8 cellular contexts compared by ENCODE assay signal in the genomic region with DNA sequence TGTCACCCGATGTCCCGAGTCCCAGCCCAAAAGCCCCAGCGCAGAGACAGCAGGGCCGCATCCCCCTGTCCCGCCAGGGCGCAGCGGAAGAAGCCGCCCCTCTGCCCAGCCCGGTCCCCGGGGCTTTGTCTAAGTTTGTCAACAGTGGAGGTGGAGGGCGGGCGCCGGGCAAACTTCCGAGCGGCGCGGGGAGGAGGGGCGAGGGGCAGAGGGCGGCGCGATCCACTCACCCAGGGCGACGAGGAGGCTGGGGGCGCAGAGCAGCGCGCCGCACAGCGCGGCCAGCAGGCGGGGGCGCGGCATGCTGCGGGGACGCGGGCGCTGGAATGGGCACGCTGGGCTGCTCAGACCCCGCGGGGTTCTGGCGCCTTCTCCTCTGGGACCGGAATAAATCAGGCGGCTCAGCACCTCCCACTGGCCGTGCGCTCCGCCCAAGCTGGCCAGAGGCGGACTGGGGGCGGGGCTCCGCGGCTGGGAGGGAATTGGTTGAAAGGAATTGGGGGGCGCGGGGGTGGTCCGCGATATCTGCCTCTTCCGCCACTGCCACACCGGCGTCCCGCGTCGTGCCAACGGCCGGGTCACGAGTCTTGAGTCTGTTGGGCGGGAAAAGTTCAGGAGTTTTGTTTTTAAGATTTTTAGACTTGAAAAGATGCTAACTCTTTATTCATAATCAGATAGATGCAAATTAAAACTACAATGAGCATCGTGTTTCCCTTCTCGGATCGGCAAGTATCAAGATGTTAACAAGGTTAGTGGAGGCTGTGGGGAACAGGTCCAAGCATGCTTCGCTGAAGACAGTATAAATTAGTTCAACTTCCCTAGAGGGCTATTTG. TPM values are rescaled to one million over a fixed set of nuclear protein-coding genes. Genes with fewer than 3 reads are reported as not detected.
DNase-seq lines count a peak whose midpoint lies in the region; ATAC-seq and TF ChIP-seq lines count a peak whose summit lies in the region.

A gene with protein sequence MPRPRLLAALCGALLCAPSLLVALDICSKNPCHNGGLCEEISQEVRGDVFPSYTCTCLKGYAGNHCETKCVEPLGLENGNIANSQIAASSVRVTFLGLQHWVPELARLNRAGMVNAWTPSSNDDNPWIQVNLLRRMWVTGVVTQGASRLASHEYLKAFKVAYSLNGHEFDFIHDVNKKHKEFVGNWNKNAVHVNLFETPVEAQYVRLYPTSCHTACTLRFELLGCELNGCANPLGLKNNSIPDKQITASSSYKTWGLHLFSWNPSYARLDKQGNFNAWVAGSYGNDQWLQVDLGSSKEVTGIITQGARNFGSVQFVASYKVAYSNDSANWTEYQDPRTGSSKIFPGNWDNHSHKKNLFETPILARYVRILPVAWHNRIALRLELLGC (minus strand): TSS at position 363 of the 833 bp plus-strand sequence. CDS start 60 bp downstream, at position 303.

- H2AK5ac ChIP-seq in trophoblast cell (ENCODE audit: low read length) = peak within 1 kb of the TSS; percentile 69

- H3K23ac ChIP-seq in trophoblast cell (ENCODE audit: low read length) = no peak within 1 kb of the TSS

- peak within 1 kb of the TSS; percentile 75 to 76 for H3K4me3 ChIP-seq in CD4-positive, alpha-beta memory T cell (ENCODE audit: low read length in 2 of 2)
- H3K4me3 ChIP-seq in cardiac muscle cell (peak within 1 kb of the TSS; percentile 54), trophoblast cell (ENCODE audit: low read depth, low read length) (peak within 1 kb of the TSS; percentile 92), transverse colon (peak within 1 kb of the TSS; percentile 47 to 79 (median 58))

- H3K4me2 ChIP-seq in trophoblast cell (ENCODE audit: low read length) = peak within 1 kb of the TSS; percentile 65

- TF ChIP-seq CTCF in cardiac muscle cell (IDR thresholded peaks at IDR 0.05; ENCODE audit: low read depth, low read length) (peak; percentile 2), transverse colon (IDR thresholded peaks at IDR 0.05) (peak in 1 of 5 experiments; percentile 2)

- TF ChIP-seq POLR2A in transverse colon (IDR thresholded peaks at IDR 0.05) = peak; percentile 53

- peak; percentile 67 to 75 (median 71) for DNase-seq in CD4-positive, alpha-beta memory T cell
- DNase-seq in HT-29 (ENCODE audit: low spot score) (peak; percentile 74), T follicular helper cell (ENCODE audit: low read depth) (peak; percentile 55), cardiac muscle cell (ENCODE audit: low read depth in 1 of 2, low spot score in 1 of 2) (peak; percentile 77 to 94), trophoblast cell (peak; percentile 16 to 47), transverse colon (peak; percentile 69)
- peak; percentile 60 for DNase-seq in activated naive CD8-positive, alpha-beta T cell treated with anti-CD3 and anti-CD28 coated beads, Interleukin-2, amount 50 U/mL, for 16 hours (ENCODE audit: low read depth, low spot score)

- H3K9ac ChIP-seq in trophoblast cell (ENCODE audit: low read length) = peak within 1 kb of the TSS; percentile 84

- H2BK12ac ChIP-seq in trophoblast cell (ENCODE audit: low read length) = peak within 1 kb of the TSS; percentile 45

- no peak for TF ChIP-seq EP300 in transverse colon (IDR thresholded peaks at IDR 0.05; ENCODE audit: low read depth)

- POLR2A ChIA-PET in CD4-positive, alpha-beta memory T cell (lab: Charles Lee; ENCODE audit: partially characterized antibody) = interaction anchor here (0.6 to 1.4 kb wide), 3 partner anchors 8 to 22 kb away, joined by 3 to 4 read pairs (median 3); no protein-coding TSS in a partner anchor

- peak within 1 kb of the TSS; percentile 86 for H3K14ac ChIP-seq in trophoblast cell (ENCODE audit: low read length)

- in situ Hi-C loops in transverse colon (cut with MboI; ENCODE audit: low pct_ligation_motif_present in 1 of 4, low pct_unique_long_range_greater_than_20kb in 1 of 4, low sequenced_read_pairs in 3 of 4) = loop anchor here in 2 of 4 donors (25.0 kb wide), 2 partner anchors 249 to 274 kb away; no protein-coding TSS in a partner anchor

- H2BK120ac ChIP-seq in trophoblast cell (ENCODE audit: insufficient read depth, low read length, poor library complexity) = peak within 1 kb of the TSS; percentile 56

- peaks cover 13% of the 10 kb centered on the region for H3K4me1 ChIP-seq in CD4-positive, alpha-beta memory T cell (ENCODE audit: insufficient read depth, low read length)
- H3K4me1 ChIP-seq in cardiac muscle cell (ENCODE audit: low read depth) (peaks cover 17% of the 10 kb centered on the region), trophoblast cell (ENCODE audit: control insufficient read depth in 1 of 2, insufficient read depth in 2 of 2, low read length in 2 of 2) (peaks cover 23 to 24% of the 10 kb centered on the region in 2 experiments), transverse colon (peaks cover 0 to 11% (median 4%) of the 10 kb centered on the region in 4 donors)

- peaks cover 2 to 6% of the 10 kb centered on the region in 2 donors for H3K27me3 Mint-ChIP-seq in CD4-positive, alpha-beta memory T cell

- H2BK5ac ChIP-seq in trophoblast cell (ENCODE audit: low read depth, low read length, poor library complexity) = peak within 1 kb of the TSS; percentile 61

- peaks cover 15% of the 10 kb centered on the region for H3K79me1 ChIP-seq in trophoblast cell (ENCODE audit: low read length)

- peak; percentile 39 for ATAC-seq in GM19468 (IDR thresholded peaks at IDR 0.05; ENCODE audit: extremely low read depth, unreplicated experiment)

- H3K36me3 Mint-ChIP-seq in CD4-positive, alpha-beta memory T cell = peaks cover 4 to 7% of the 10 kb centered on the region in 2 donors

- H3K79me2 ChIP-seq in trophoblast cell (ENCODE audit: control insufficient read depth, insufficient read depth, low read length, poor library complexity) = peaks cover 15% of the 10 kb centered on the region

- peak within 1 kb of the TSS; percentile 44 for H2AFZ ChIP-seq in trophoblast cell (ENCODE audit: insufficient read depth, low read length, poor library complexity)

- peak within 1 kb of the TSS; percentile 90 to 98 (median 95) for H3K4me3 Mint-ChIP-seq in CD4-positive, alpha-beta memory T cell

- peak within 1 kb of the TSS; percentile 87 for H3K18ac ChIP-seq in trophoblast cell (ENCODE audit: low read length)

- no peaks in the 10 kb centered on the region for H3K9me3 ChIP-seq in CD4-positive, alpha-beta memory T cell (ENCODE audit: control insufficient read depth in 1 of 2, low read length in 2 of 2)
- H3K9me3 ChIP-seq in cardiac muscle cell (ENCODE audit: low read depth) = no peaks in the 10 kb centered on the region
- H3K9me3 ChIP-seq in trophoblast cell (ENCODE audit: insufficient read depth, low read depth, low read length) = no peaks in the 10 kb centered on the region
- H3K9me3 ChIP-seq in transverse colon = no peaks in the 10 kb centered on the region

- H3K4me1 Mint-ChIP-seq in CD4-positive, alpha-beta memory T cell = peaks cover 12 to 41% (median 22%) of the 10 kb centered on the region in 4 donors

- no peaks in the 10 kb centered on the region for H3K27me3 ChIP-seq in CD4-positive, alpha-beta memory T cell (ENCODE audit: insufficient read depth, low read length)
- no peaks in the 10 kb centered on the region for H3K27me3 ChIP-seq in cardiac muscle cell
- H3K27me3 ChIP-seq in trophoblast cell (ENCODE audit: insufficient read depth, low read length) = no peaks in the 10 kb centered on the region
- H3K27me3 ChIP-seq in transverse colon = no peaks in the 10 kb centered on the region

- peaks cover 8% of the 10 kb centered on the region for H3K36me3 ChIP-seq in CD4-positive, alpha-beta memory T cell (ENCODE audit: insufficient read depth, low read length)
- H3K36me3 ChIP-seq in cardiac muscle cell = no peaks in the 10 kb centered on the region
- peaks cover 27 to 29% of the 10 kb centered on the region in 2 experiments for H3K36me3 ChIP-seq in trophoblast cell (ENCODE audit: control insufficient read depth in 1 of 2, insufficient read depth in 2 of 2, low read length in 2 of 2)
- H3K36me3 ChIP-seq in transverse colon = no peaks in the 10 kb centered on the region

- CTCF ChIA-PET in CD4-positive, alpha-beta memory T cell (lab: Charles Lee; ENCODE audit: partially characterized antibody) = interaction anchor here (6.9 kb wide), 1 partner anchor 9 kb away, joined by 48 read pairs; no protein-coding TSS in a partner anchor

- intact Hi-C loops in CD4-positive, alpha-beta memory T cell (cut with micrococcal nuclease) = loop anchor here (1.0 to 2.0 kb wide), 2 partner anchors 9 to 18 kb away; partner anchors contain the start of gene HAPLN3
- intact Hi-C loops in transverse colon (cut with DNase I; ENCODE audit: low total_unique reads) = no loop called here

- peak within 1 kb of the TSS; percentile 60 for H3K27ac ChIP-seq in CD4-positive, alpha-beta memory T cell (ENCODE audit: low read depth, low read length)
- H3K27ac ChIP-seq in cardiac muscle cell = peak within 1 kb of the TSS; percentile 81
- peak within 1 kb of the TSS; percentile 63 for H3K27ac ChIP-seq in trophoblast cell (ENCODE audit: low read depth, low read length)
- peak within 1 kb of the TSS; percentile 72 to 85 (median 74) for H3K27ac ChIP-seq in transverse colon

- H3K9me3 Mint-ChIP-seq in CD4-positive, alpha-beta memory T cell = no peaks in the 10 kb centered on the region

- H4K8ac ChIP-seq in trophoblast cell (ENCODE audit: low read depth, low read length) = peak within 1 kb of the TSS; percentile 54

- H4K12ac ChIP-seq in trophoblast cell (ENCODE audit: low read depth, low read length) = peak within 1 kb of the TSS; percentile 71

- H4K91ac ChIP-seq in trophoblast cell (ENCODE audit: low read depth, low read length) = peak within 1 kb of the TSS; percentile 90

- H3K4ac ChIP-seq in trophoblast cell (ENCODE audit: low read depth, low read length) = peak within 1 kb of the TSS; percentile 84

- no CpG with 5 or more reads among the region's 67 CpGs for WGBS in trophoblast cell (ENCODE audit: extremely low coverage, insufficient coverage, insufficient read length)
- 0% methylated on average over 5 to 49 of the region's 67 CpGs for WGBS in transverse colon (ENCODE audit: low coverage in 1 of 2), 2 donors

- H3K27ac Mint-ChIP-seq in CD4-positive, alpha-beta memory T cell = peak within 1 kb of the TSS; percentile 72 to 94 (median 88)

RNA-seq across cellular contexts. Expression of the gene that starts here (rescaled TPM):
- total RNA-seq in CD4-positive, alpha-beta memory T cell = 100 to 1,000 TPM in 1 of 2 experiments, 10 to 100 TPM in 1; 92.8 to 102 TPM
- polyA plus RNA-seq in CD4-positive, alpha-beta memory T cell = 10 to 100 TPM in 1 of 2 donors, 1 to 10 TPM in 1; 5.1 to 13.0 TPM
- 27.0 and 38.1 TPM in 2 replicates for total RNA-seq in HT-29 (2014; rRNA removed; shearing (Covaris generic))
- total RNA-seq in cardiac muscle cell (300 and 307 TPM in 2 replicates), transverse colon (100 to 1,000 TPM in 1 of 4 donors, 10 to 100 TPM in 3; 56.9 to 228 (median 74.1) TPM)
- polyA plus RNA-seq in cardiac muscle cell = 286 and 326 TPM in 2 replicates
- polyA plus RNA-seq in trophoblast cell (2013) = 445 and 464 TPM in 2 replicates

Comparison
In these comparisons a context has a peak if more than half of its experiments do, and no peak if none do; other contexts are left out.
1. Peak in every context shown above with its lines: DNase-seq, ATAC-seq, H3K4me3 ChIP-seq and H3K27ac ChIP-seq.
2. RNA of the gene that starts here (polyA plus RNA-seq): 286 to 326 TPM in cardiac muscle cell; 5.1 to 13.0 TPM in CD4-positive, alpha-beta memory T cell; every median in the first group is over 10 times any median in the second.
3. DNase-seq: peak in every context shown above with its lines; median percentile 86 in cardiac muscle cell; 74 in HT-29; 71 in CD4-positive, alpha-beta memory T cell; 69 in transverse colon; 60 in activated naive CD8-positive, alpha-beta T cell treated with anti-CD3 and anti-CD28 coated beads, Interleukin-2, amount 50 U/mL, for 16 hours; 55 in T follicular helper cell; 32 in trophoblast cell.